In the genomic region with DNA sequence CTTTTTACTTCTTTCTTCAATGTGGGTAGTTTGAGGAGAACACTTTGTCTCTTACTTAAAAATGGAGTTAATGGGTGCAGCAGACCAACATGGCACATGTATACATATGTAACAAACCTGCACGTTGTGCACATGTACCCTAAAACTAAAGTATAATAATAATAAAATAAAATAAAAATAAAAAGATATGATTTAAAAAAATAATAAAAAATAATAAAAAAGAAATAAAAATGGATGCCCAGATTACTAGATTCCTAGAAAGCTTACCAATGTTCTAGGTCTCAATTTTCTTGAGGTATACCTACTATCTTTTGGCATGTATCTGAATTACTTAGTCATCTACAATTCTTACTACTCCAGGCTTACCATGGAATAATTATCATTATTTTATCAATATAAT, we compare ENCODE assay signal across 29 cellular contexts.
"Had no signal": no experiment of that assay in that cellular context is flagged by ENCODE, and none has a peak within 500 bp of the region (broad histone marks: within the 10 kb centered on the region; RNA-seq: fewer than 3 reads in every experiment).

No MANE protein-coding gene starts in this region.

- H3K27ac ChIP-seq: stomach, suprapubic skin, testis, thoracic aorta, thyroid gland, tibial artery, tibial nerve, transverse colon, upper lobe of left lung, upper lobe of right lung, uterus, vagina had no signal

- H3K27ac Mint-ChIP-seq: stimulated activated effector memory CD8-positive, alpha-beta T cell treated with anti-CD3 and anti-CD28 coated beads, Interleukin-12 subunit alpha, Interleukin-12 subunit beta, amount 100 ng/mL, for 72 hours; stimulated activated memory B cell treated with anti-CD40 and anti-IgM and Interleukin-4, amounts not matched to agents 10 μg/mL and 1 μg/mL and 100 μg/mL, for 72 hours; stimulated activated naive CD8-positive, alpha-beta T cell treated with anti-CD3 and anti-CD28 coated beads, Interleukin-15, amount 100 ng/mL, for 72 hours; stimulated activated naive CD8-positive, alpha-beta T cell treated with anti-CD3 and anti-CD28 coated beads, Interleukin-15, Interleukin-2, amounts not matched to agents 100 ng/mL and 50 ng/mL, for 24 hours; type B pancreatic cell had no signal

- H3K9me3 Mint-ChIP-seq: type B pancreatic cell had no signal

- FAIRE-seq: urothelium cell line had no signal

- H3K36me3 ChIP-seq: stomach, suprapubic skin, thoracic aorta, thyroid gland, tibial artery, tibial nerve, transverse colon, upper lobe of left lung, upper lobe of right lung, uterus, vagina had no signal

- H3K27me3 Mint-ChIP-seq: stimulated activated memory B cell treated with anti-CD40 and anti-IgM and Interleukin-4, amounts not matched to agents 10 μg/mL and 1 μg/mL and 100 μg/mL, for 72 hours; stimulated activated naive B cell treated with anti-CD40 and anti-IgM and Interleukin-4, amounts not matched to agents 10 μg/mL and 1 μg/mL and 100 μg/mL, for 72 hours; stimulated activated naive CD8-positive, alpha-beta T cell treated with anti-CD3 and anti-CD28 coated beads, Interleukin-15, amount 100 ng/mL, for 72 hours; stimulated activated naive CD8-positive, alpha-beta T cell treated with anti-CD3 and anti-CD28 coated beads, Interleukin-15, Interleukin-2, amounts not matched to agents 100 ng/mL and 50 ng/mL, for 24 hours had no signal

- H3K4me3 ChIP-seq: stomach, suprapubic skin, testis, thoracic aorta, thyroid gland, tibial artery, tibial nerve, transverse colon, upper lobe of left lung, upper lobe of right lung, uterus, vagina had no signal

- H3K4me1 Mint-ChIP-seq: stimulated activated effector memory CD8-positive, alpha-beta T cell treated with anti-CD3 and anti-CD28 coated beads, Interleukin-12 subunit alpha, Interleukin-12 subunit beta, amount 100 ng/mL, for 72 hours; stimulated activated memory B cell treated with anti-CD40 and anti-IgM and Interleukin-4, amounts not matched to agents 10 μg/mL and 1 μg/mL and 100 μg/mL, for 72 hours; stimulated activated naive B cell treated with anti-CD40 and anti-IgM and Interleukin-4, amounts not matched to agents 10 μg/mL and 1 μg/mL and 100 μg/mL, for 72 hours; stimulated activated naive CD8-positive, alpha-beta T cell treated with anti-CD3 and anti-CD28 coated beads, Interleukin-15, amount 100 ng/mL, for 72 hours had no signal

- H3K4me1 ChIP-seq: stomach, suprapubic skin, testis, thyroid gland, tibial artery, tibial nerve, transverse colon, upper lobe of left lung, upper lobe of right lung, uterus, vagina had no signal

- H3K36me3 Mint-ChIP-seq: stimulated activated effector memory CD8-positive, alpha-beta T cell treated with anti-CD3 and anti-CD28 coated beads, Interleukin-12 subunit alpha, Interleukin-12 subunit beta, amount 100 ng/mL, for 72 hours; stimulated activated memory B cell treated with anti-CD40 and anti-IgM and Interleukin-4, amounts not matched to agents 10 μg/mL and 1 μg/mL and 100 μg/mL, for 72 hours; stimulated activated naive B cell treated with anti-CD40 and anti-IgM and Interleukin-4, amounts not matched to agents 10 μg/mL and 1 μg/mL and 100 μg/mL, for 72 hours; type B pancreatic cell had no signal

- ATAC-seq: stimulated activated effector memory CD8-positive, alpha-beta T cell treated with anti-CD3 and anti-CD28 coated beads, Interleukin-12 subunit alpha, Interleukin-12 subunit beta, amount 100 ng/mL, for 72 hours; stimulated activated memory B cell treated with anti-CD40 and anti-IgM and Interleukin-4, amounts not matched to agents 10 μg/mL and 1 μg/mL and 100 μg/mL, for 72 hours; stimulated activated naive B cell treated with anti-CD40 and anti-IgM and Interleukin-4, amounts not matched to agents 10 μg/mL and 1 μg/mL and 100 μg/mL, for 72 hours; stimulated activated naive CD8-positive, alpha-beta T cell treated with anti-CD3 and anti-CD28 coated beads, Interleukin-15, amount 100 ng/mL, for 72 hours; stimulated activated naive CD8-positive, alpha-beta T cell treated with anti-CD3 and anti-CD28 coated beads, Interleukin-15, Interleukin-2, amounts not matched to agents 100 U/mL and 50 U/mL, for 24 hours; upper lobe of right lung had no signal

- H3K4me3 Mint-ChIP-seq: stimulated activated effector memory CD8-positive, alpha-beta T cell treated with anti-CD3 and anti-CD28 coated beads, Interleukin-12 subunit alpha, Interleukin-12 subunit beta, amount 100 ng/mL, for 72 hours; stimulated activated memory B cell treated with anti-CD40 and anti-IgM and Interleukin-4, amounts not matched to agents 10 μg/mL and 1 μg/mL and 100 μg/mL, for 72 hours; stimulated activated naive B cell treated with anti-CD40 and anti-IgM and Interleukin-4, amounts not matched to agents 10 μg/mL and 1 μg/mL and 100 μg/mL, for 72 hours; stimulated activated naive CD8-positive, alpha-beta T cell treated with anti-CD3 and anti-CD28 coated beads, Interleukin-15, amount 100 ng/mL, for 72 hours; stimulated activated naive CD8-positive, alpha-beta T cell treated with anti-CD3 and anti-CD28 coated beads, Interleukin-15, Interleukin-2, amounts not matched to agents 100 ng/mL and 50 ng/mL, for 24 hours; type B pancreatic cell had no signal

- H3K9me3 ChIP-seq: stomach, suprapubic skin, testis, thoracic aorta, thyroid gland, tibial artery, tibial nerve, transverse colon, upper lobe of left lung, upper lobe of right lung, uterus, vagina had no signal

- DNase-seq: stimulated activated CD4-positive, alpha-beta T cell treated with anti-CD3 and anti-CD28 coated beads, Interleukin-2, amount 100 ng/mL, for 48 hours; stimulated activated CD4-positive, alpha-beta T cell treated with anti-CD3 and anti-CD28 coated beads, Interleukin-4, amount 100 ng/mL, for 1 hour; stimulated activated CD4-positive, alpha-beta T cell treated with anti-CD3 and anti-CD28 coated beads, Interleukin-4, amount 100 ng/mL, for 24 hours; stimulated activated CD4-positive, alpha-beta T cell treated with anti-CD3 and anti-CD28 coated beads, Interleukin-4, amount 100 ng/mL, for 4 hours; stimulated activated CD8-positive, alpha-beta memory T cell treated with anti-CD3 and anti-CD28 coated beads, Interleukin-4, amount 100 ng/mL, for 48 hours; stimulated activated naive B cell treated with anti-CD40 and anti-IgM and Interleukin-4, amounts not matched to agents 10 μg/mL and 1 μg/mL and 100 μg/mL, for 72 hours; stimulated activated naive CD4-positive, alpha-beta T cell; stimulated activated naive CD4-positive, alpha-beta T cell treated with Interleukin-2 at 50 U/mL for 16 hours; stimulated activated naive CD8-positive, alpha-beta T cell treated with anti-CD3 and anti-CD28 coated beads, Interleukin-15, amount 100 ng/mL, for 72 hours; stimulated activated naive CD8-positive, alpha-beta T cell treated with anti-CD3 and anti-CD28 coated beads, Interleukin-15, Interleukin-2, amounts not matched to agents 100 U/mL and 50 U/mL, for 24 hours; stomach; substantia nigra; testis; thyroid gland; tibial artery; transverse colon; trophoblast cell; upper lobe of left lung; upper lobe of right lung; uterus had no signal
